ENCODE assay signal across 25 cellular contexts in genomic region chr2:154556607-154557006, GRCh38.
"Had no signal": no experiment of that assay in that cellular context is flagged by ENCODE, and none has a peak within 500 bp of the region (broad histone marks: within the 10 kb centered on the region; RNA-seq: fewer than 3 reads in every experiment).

No MANE protein-coding gene starts in this region.

- H3K4me3 Mint-ChIP-seq: effector memory CD8-positive, alpha-beta T cell; memory B cell; naive thymus-derived CD4-positive, alpha-beta T cell; nephron; neural progenitor cell; stimulated activated naive CD8-positive, alpha-beta T cell treated with anti-CD3 and anti-CD28 coated beads, Interleukin-15, amount 100 ng/mL, for 72 hours had no signal

- DNase-seq: cortex of kidney; effector memory CD8-positive, alpha-beta T cell; gastrocnemius medialis; head of caudate nucleus; naive thymus-derived CD4-positive, alpha-beta T cell; right lobe of liver; stimulated activated CD4-positive, alpha-beta T cell treated with anti-CD3 and anti-CD28 coated beads, Interleukin-12 subunit alpha, Interleukin-12 subunit beta, amount 100 ng/mL, for 4 hours; stimulated activated CD4-positive, alpha-beta T cell treated with anti-CD3 and anti-CD28 coated beads, Interleukin-1b, Interleukin-23, amount 100 ng/mL, for 48 hours; stimulated activated CD4-positive, alpha-beta T cell treated with anti-CD3 and anti-CD28 coated beads, Interleukin-4, amount 100 ng/mL, for 1 hour; stimulated activated CD8-positive, alpha-beta memory T cell treated with anti-CD3 and anti-CD28 coated beads, Interleukin-4, amount 100 ng/mL, for 48 hours; stimulated activated naive CD4-positive, alpha-beta T cell; stimulated activated naive CD8-positive, alpha-beta T cell treated with anti-CD3 and anti-CD28 coated beads, Interleukin-15, amount 100 ng/mL, for 72 hours; transverse colon; upper lobe of right lung; uterus had no signal

- H3K79me2 ChIP-seq: parathyroid adenoma had no signal

- H3K36me3 Mint-ChIP-seq: memory B cell; naive thymus-derived CD4-positive, alpha-beta T cell; neural progenitor cell had no signal

- H3K36me3 ChIP-seq: gastrocnemius medialis, neural progenitor cell, right lobe of liver, suprapubic skin, transverse colon, upper lobe of right lung, uterus had no signal

- H3K9me3 ChIP-seq: gastrocnemius medialis, right lobe of liver, suprapubic skin, transverse colon, upper lobe of right lung, uterus had no signal

- H3K27ac ChIP-seq: gastrocnemius medialis, neural progenitor cell, parathyroid adenoma, right lobe of liver, suprapubic skin, transverse colon, upper lobe of right lung, uterus had no signal

- H3K9me3 Mint-ChIP-seq: nephron; neural progenitor cell; stimulated activated naive CD8-positive, alpha-beta T cell treated with anti-CD3 and anti-CD28 coated beads, Interleukin-15, amount 100 ng/mL, for 72 hours had no signal

- H3K4me3 ChIP-seq: gastrocnemius medialis, lung, neural progenitor cell, right lobe of liver, smooth muscle cell, suprapubic skin, transverse colon, upper lobe of right lung, uterus had no signal

- H3K4me2 ChIP-seq: neural progenitor cell, smooth muscle cell had no signal

- H3K9ac ChIP-seq: neural progenitor cell, parathyroid adenoma had no signal

- ATAC-seq: effector memory CD8-positive, alpha-beta T cell; gastrocnemius medialis; naive thymus-derived CD4-positive, alpha-beta T cell; right lobe of liver; stimulated activated naive CD8-positive, alpha-beta T cell treated with anti-CD3 and anti-CD28 coated beads, Interleukin-15, amount 100 ng/mL, for 72 hours had no signal

- H3K27me3 ChIP-seq: gastrocnemius medialis, neural progenitor cell, right lobe of liver, suprapubic skin, transverse colon, upper lobe of right lung, uterus had no signal

- H3K27ac Mint-ChIP-seq: effector memory CD8-positive, alpha-beta T cell; memory B cell; naive thymus-derived CD4-positive, alpha-beta T cell; nephron; neural progenitor cell; progenitor cell of endocrine pancreas; stimulated activated naive CD8-positive, alpha-beta T cell treated with anti-CD3 and anti-CD28 coated beads, Interleukin-15, amount 100 ng/mL, for 72 hours had no signal

- H3K4me1 ChIP-seq: gastrocnemius medialis, neural progenitor cell, parathyroid adenoma, right lobe of liver, suprapubic skin, transverse colon, upper lobe of right lung, uterus had no signal

- H2AFZ ChIP-seq: neural progenitor cell, parathyroid adenoma had no signal

- H3K4me1 Mint-ChIP-seq: memory B cell; naive thymus-derived CD4-positive, alpha-beta T cell; nephron; neural progenitor cell; stimulated activated naive CD8-positive, alpha-beta T cell treated with anti-CD3 and anti-CD28 coated beads, Interleukin-15, amount 100 ng/mL, for 72 hours had no signal

- H3K27me3 Mint-ChIP-seq: effector memory CD8-positive, alpha-beta T cell; memory B cell; naive thymus-derived CD4-positive, alpha-beta T cell; progenitor cell of endocrine pancreas; stimulated activated naive CD8-positive, alpha-beta T cell treated with anti-CD3 and anti-CD28 coated beads, Interleukin-15, amount 100 ng/mL, for 72 hours had no signal

- FAIRE-seq: endometrium, keratinocyte had no signal
